ENCODE assay signal across 8 cellular contexts in genomic region chr17:9115446-9116265, GRCh38.
DNase-seq lines count a peak whose midpoint lies in the region; ATAC-seq, FAIRE-seq and TF ChIP-seq lines count a peak whose summit lies in the region.

No MANE protein-coding gene starts in this region.

- H3K27ac ChIP-seq in breast epithelium, result peak overlapping the region; percentile 61 to 83
- no peak overlapping the region for H3K27ac ChIP-seq in kidney (ENCODE audit: low read depth in 2 of 2, low read length in 2 of 2)

- H3K4me3 ChIP-seq in breast epithelium (peak overlapping the region; percentile 41 to 66 (median 45)), kidney (ENCODE audit: low read length in 2 of 2) (peak overlapping the region in 1 of 2 donors; percentile 0)

- no peaks in the 10 kb centered on the region for H3K4me1 ChIP-seq in breast epithelium
- no peaks in the 10 kb centered on the region for H3K4me1 ChIP-seq in kidney (ENCODE audit: control insufficient read depth in 1 of 2, insufficient read depth in 1 of 2, low read depth in 1 of 2, low read length in 2 of 2)

- DNase-seq in GM04504 (ENCODE audit: low read depth) (peak; percentile 20), breast epithelium (ENCODE audit: low spot score in 2 of 2) (no peak), kidney (peak; percentile 86), NCI-H774 (lab: John Stamatoyannopoulos, UW) (no peak)
- peak; percentile 56 for DNase-seq in stimulated activated CD4-positive, alpha-beta T cell treated with anti-CD3 and anti-CD28 coated beads, Interleukin-1b, Interleukin-23, amount 100 ng/mL, for 48 hours

- ATAC-seq in GM21786 (IDR thresholded peaks at IDR 0.05; ENCODE audit: unreplicated experiment), result no peak
- no peak for ATAC-seq in HG03457 (IDR thresholded peaks at IDR 0.05; ENCODE audit: unreplicated experiment)

- peaks cover 5% of the 10 kb centered on the region for H3K9me3 Mint-ChIP-seq in T-helper 1 cell treated with Interleukin-12 subunit alpha and Interleukin-12 subunit beta and Interleukin-4 antibody, amounts not matched to agents 30 μg/mL and 1 μg/mL, for 36 hours

- TF ChIP-seq CTCF in breast epithelium (IDR thresholded peaks at IDR 0.05), result peak in 2 of 3 donors; percentile 13 to 30
- TF ChIP-seq CTCF in kidney (IDR thresholded peaks at IDR 0.05; ENCODE audit: borderline replicate concordance, extremely low read depth, insufficient read depth), result no peak

- no peaks in the 10 kb centered on the region for H3K27me3 ChIP-seq in breast epithelium

- no peaks in the 10 kb centered on the region for H3K4me1 Mint-ChIP-seq in T-helper 1 cell treated with Interleukin-12 subunit alpha and Interleukin-12 subunit beta and Interleukin-4 antibody, amounts not matched to agents 30 μg/mL and 1 μg/mL, for 36 hours (ENCODE audit: low read depth)

- H3K36me3 ChIP-seq in breast epithelium (no peaks in the 10 kb centered on the region), kidney (ENCODE audit: control insufficient read depth in 1 of 2, insufficient read depth in 2 of 2, low read length in 2 of 2) (no peaks in the 10 kb centered on the region)

- no peaks in the 10 kb centered on the region for H3K36me3 Mint-ChIP-seq in T-helper 1 cell treated with Interleukin-12 subunit alpha and Interleukin-12 subunit beta and Interleukin-4 antibody, amounts not matched to agents 30 μg/mL and 1 μg/mL, for 36 hours (ENCODE audit: low read depth)

- no peak for TF ChIP-seq POLR2A in breast epithelium (IDR thresholded peaks at IDR 0.05)

- no peak overlapping the region for H3K9ac ChIP-seq in kidney (ENCODE audit: low read length in 2 of 2)

- FAIRE-seq in kidney (lab: Jason Lieb, UNC), result no peak

- intact Hi-C loops in breast epithelium (cut with DNase I; ENCODE audit: low total_unique reads), result loop anchor here (10.0 kb wide), 1 partner anchor 91 kb away; the partner anchor contains the start of gene NTN1
- intact Hi-C loops in kidney (cut with DNase I), result no loop called here

- peak overlapping the region; percentile 48 for H3K4me3 Mint-ChIP-seq in T-helper 1 cell treated with Interleukin-12 subunit alpha and Interleukin-12 subunit beta and Interleukin-4 antibody, amounts not matched to agents 30 μg/mL and 1 μg/mL, for 36 hours

- H3K9me3 ChIP-seq in breast epithelium, result no peaks in the 10 kb centered on the region
- H3K9me3 ChIP-seq in kidney (ENCODE audit: control insufficient read depth in 1 of 2, low read length in 2 of 2), result peaks cover 0 to 2% of the 10 kb centered on the region in 2 donors

- no peak overlapping the region for H3K27ac Mint-ChIP-seq in T-helper 1 cell treated with Interleukin-12 subunit alpha and Interleukin-12 subunit beta and Interleukin-4 antibody, amounts not matched to agents 30 μg/mL and 1 μg/mL, for 36 hours

- H3K27me3 Mint-ChIP-seq in T-helper 1 cell treated with Interleukin-12 subunit alpha and Interleukin-12 subunit beta and Interleukin-4 antibody, amounts not matched to agents 30 μg/mL and 1 μg/mL, for 36 hours (ENCODE audit: low read depth), result peaks cover 3% of the 10 kb centered on the region

Comparison
In these comparisons a context has a peak if more than half of its experiments do, and no peak if none do; other contexts are left out.
1. DNase-seq: peak in GM04504 (single experiment), kidney (single experiment) and stimulated activated CD4-positive, alpha-beta T cell treated with anti-CD3 and anti-CD28 coated beads, Interleukin-1b, Interleukin-23, amount 100 ng/mL, for 48 hours (single experiment); none in breast epithelium (0 of 2) and NCI-H774 (single experiment).
2. H3K27ac ChIP-seq: peak in breast epithelium (2 of 2); none in kidney (0 of 2).